10 cellular contexts compared by ENCODE assay signal in the genomic region with DNA sequence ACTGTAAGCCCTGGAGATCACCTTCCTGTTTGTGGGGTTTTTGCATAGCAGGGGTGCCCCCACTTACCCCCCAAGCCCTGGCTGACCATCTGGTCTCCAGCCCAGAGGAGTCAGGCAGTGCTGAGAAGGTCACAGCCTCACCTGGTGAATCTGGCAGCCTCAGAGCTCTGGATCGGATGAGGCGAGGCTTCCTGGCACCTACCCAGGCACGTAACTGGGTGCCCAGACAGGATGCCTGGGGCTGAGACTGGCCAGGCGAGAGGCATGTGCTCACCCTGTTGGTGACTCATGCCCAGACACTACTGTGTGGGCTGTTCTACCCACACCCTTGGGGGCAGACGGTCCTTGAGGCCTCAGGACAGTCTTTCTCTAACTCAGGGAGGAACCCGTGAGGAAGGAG. TPM values are rescaled to one million over a fixed set of nuclear protein-coding genes. Genes with fewer than 3 reads are reported as not detected.
DNase-seq lines count a peak whose midpoint lies in the region; ATAC-seq and TF ChIP-seq lines count a peak whose summit lies in the region.
"Had no signal": no experiment of that assay in that cellular context is flagged by ENCODE, and none has a peak within 500 bp of the region (broad histone marks: within the 10 kb centered on the region; RNA-seq: fewer than 3 reads in every experiment).

No MANE protein-coding gene starts in this region.

- no peaks in the 10 kb centered on the region for H3K27me3 ChIP-seq in hepatocyte
- H3K27me3 ChIP-seq in thoracic aorta (replicated peaks; ENCODE audit: insufficient read depth): no peaks in the 10 kb centered on the region

- no peak overlapping the region for H3K4me2 ChIP-seq in hepatocyte

- TF ChIP-seq CTCF in hepatocyte (IDR thresholded peaks at IDR 0.05; ENCODE audit: poor library complexity): no peak
- no peak for TF ChIP-seq CTCF in thoracic aorta (IDR thresholded peaks at IDR 0.05)
- TF ChIP-seq CTCF in nephron progenitor cell (IDR thresholded peaks at IDR 0.05): no peak

- H3K9me2 ChIP-seq in hepatocyte (replicated peaks; ENCODE audit: insufficient read depth): no peaks in the 10 kb centered on the region

- no peaks in the 10 kb centered on the region for H3K79me2 ChIP-seq in hepatocyte

- H3K9me3 ChIP-seq in hepatocyte (ENCODE audit: low read depth) (no peaks in the 10 kb centered on the region), thoracic aorta (no peaks in the 10 kb centered on the region)

- H3K9me3 Mint-ChIP-seq in nephron progenitor cell: no peaks in the 10 kb centered on the region
- H3K9me3 Mint-ChIP-seq: activated naive CD8-positive, alpha-beta T cell treated with anti-CD3 and anti-CD28 coated beads, Interleukin-2, amount 10 ng/mL, durations not matched to agents 7 days and 5 days had no signal

- no peak overlapping the region for H3K4me3 ChIP-seq in hepatocyte
- no peak overlapping the region for H3K4me3 ChIP-seq in thoracic aorta

- peaks cover 14% of the 10 kb centered on the region for H3K4me1 ChIP-seq in hepatocyte (ENCODE audit: insufficient read depth)
- peaks cover 0 to 8% of the 10 kb centered on the region in 2 donors for H3K4me1 ChIP-seq in thoracic aorta (ENCODE audit: control insufficient read depth in 1 of 2, low read depth in 2 of 2)

- H3K36me3 ChIP-seq in hepatocyte (replicated peaks; ENCODE audit: insufficient read depth, low read depth) (no peaks in the 10 kb centered on the region), thoracic aorta (no peaks in the 10 kb centered on the region)

- no peaks in the 10 kb centered on the region for H4K20me1 ChIP-seq in hepatocyte (ENCODE audit: insufficient read depth, poor library complexity, severe bottlenecking)

- peaks cover 20% of the 10 kb centered on the region for H3K4me1 Mint-ChIP-seq in nephron progenitor cell
- H3K4me1 Mint-ChIP-seq: activated naive CD8-positive, alpha-beta T cell treated with anti-CD3 and anti-CD28 coated beads, Interleukin-2, amount 10 ng/mL, durations not matched to agents 7 days and 5 days had no signal

- no peak overlapping the region for H2AFZ ChIP-seq in hepatocyte

- H3K27ac ChIP-seq in hepatocyte (peak overlapping the region; percentile 82), thoracic aorta (no peak overlapping the region)

- peaks cover 42% of the 10 kb centered on the region for H3K27me3 Mint-ChIP-seq in nephron progenitor cell (ENCODE audit: low read depth, poor library complexity)

- H3K36me3 Mint-ChIP-seq in nephron progenitor cell (ENCODE audit: low read depth): no peaks in the 10 kb centered on the region
- H3K36me3 Mint-ChIP-seq: activated naive CD8-positive, alpha-beta T cell treated with anti-CD3 and anti-CD28 coated beads, Interleukin-2, amount 10 ng/mL, durations not matched to agents 7 days and 5 days had no signal

- no peak overlapping the region for H3K4me3 Mint-ChIP-seq in nephron progenitor cell
- H3K4me3 Mint-ChIP-seq: activated naive CD8-positive, alpha-beta T cell treated with anti-CD3 and anti-CD28 coated beads, Interleukin-2, amount 10 ng/mL, durations not matched to agents 7 days and 5 days had no signal

- DNase-seq in DMS153 (lab: John Stamatoyannopoulos, UW) (peak; percentile 10), DMS153 treated with DMSO at 0.1 percent for 48 hours (lab: John Stamatoyannopoulos, UW; ENCODE audit: unreplicated experiment) (no peak), anterior cingulate cortex (lab: John Stamatoyannopoulos, UW) (peak in 35 of 58 donors; percentile 1 to 63 (median 21)), hepatocyte (ENCODE audit: low spot score) (peak; percentile 45), thoracic aorta (ENCODE audit: low spot score) (peak; percentile 12), nephron progenitor cell (no peak), OCI-M1 (lab: John Stamatoyannopoulos, UW) (no peak), NCI-H2107 treated with DMSO at 0.1 percent for 48 hours (lab: John Stamatoyannopoulos, UW; ENCODE audit: unreplicated experiment) (no peak)
- DNase-seq: activated naive CD8-positive, alpha-beta T cell treated with anti-CD3 and anti-CD28 coated beads, Interleukin-2, amount 10 ng/mL, durations not matched to agents 7 days and 5 days had no signal

- WGBS in hepatocyte (ENCODE audit: low lambda C conversion rate, missing lambda C conversion rate): 78% methylated on average over 6 of the region's 6 CpGs

- no peak for ATAC-seq in thoracic aorta (ENCODE audit: insufficient number of reproducible peaks, low FRiP score, low read depth)

- H3K27ac Mint-ChIP-seq in nephron progenitor cell: no peak overlapping the region
- H3K27ac Mint-ChIP-seq: activated naive CD8-positive, alpha-beta T cell treated with anti-CD3 and anti-CD28 coated beads, Interleukin-2, amount 10 ng/mL, durations not matched to agents 7 days and 5 days had no signal

RNA-seq across cellular contexts. Expression of a gene that starts 15.2 kb away (rescaled TPM):
- total RNA-seq in hepatocyte: not detected in 2 replicates
- not detected in 2 replicates for polyA plus RNA-seq in hepatocyte
- total RNA-seq in thoracic aorta: not detected
- total RNA-seq: activated naive CD8-positive, alpha-beta T cell treated with anti-CD3 and anti-CD28 coated beads, Interleukin-2, amount 10 ng/mL, durations not matched to agents 7 days and 5 days; skeletal muscle tissue had no signal

RNA-seq across cellular contexts. Expression of a gene that starts 28.7 kb away (rescaled TPM):
- total RNA-seq in hepatocyte: not detected in 2 replicates
- polyA plus RNA-seq in hepatocyte: 0.51 TPM in 1 of 2 replicates, not detected in the other
- 1 to 10 TPM in 1 of 2 donors, not detected in 1; 1.2 TPM for total RNA-seq in thoracic aorta
- total RNA-seq: activated naive CD8-positive, alpha-beta T cell treated with anti-CD3 and anti-CD28 coated beads, Interleukin-2, amount 10 ng/mL, durations not matched to agents 7 days and 5 days; skeletal muscle tissue had no signal

Comparison
In these comparisons a context has a peak if more than half of its experiments do, and no peak if none do; other contexts are left out.
1. DNase-seq: peak in DMS153 (single experiment), anterior cingulate cortex (35 of 58), hepatocyte (single experiment) and thoracic aorta (single experiment); none in DMS153 treated with DMSO at 0.1 percent for 48 hours (single experiment), nephron progenitor cell (single experiment), OCI-M1 (single experiment) and NCI-H2107 treated with DMSO at 0.1 percent for 48 hours (single experiment).